21 cellular contexts compared by ENCODE assay signal in genomic region chr4:169485084-169485483, GRCh38.
DNase-seq lines count a peak whose midpoint lies in the region; ATAC-seq, FAIRE-seq and TF ChIP-seq lines count a peak whose summit lies in the region.
"Had no signal": no experiment of that assay in that cellular context is flagged by ENCODE, and none has a peak within 500 bp of the region (broad histone marks: within the 10 kb centered on the region; RNA-seq: fewer than 3 reads in every experiment).

No MANE protein-coding gene starts in this region.

- no peak overlapping the region for H4K91ac ChIP-seq in mesenchymal stem cell (ENCODE audit: low read length)

- no peak for ATAC-seq in HG03565 (IDR thresholded peaks at IDR 0.05; ENCODE audit: unreplicated experiment)
- no peak for ATAC-seq in stimulated activated effector memory CD8-positive, alpha-beta T cell treated with anti-CD3 and anti-CD28 coated beads, Interleukin-12 subunit alpha, Interleukin-12 subunit beta, amount 100 ng/mL, for 72 hours
- ATAC-seq: activated CD8-positive, alpha-beta memory T cell treated with anti-CD3 and anti-CD28 coated beads, Interleukin-2, amount 10 ng/mL, durations not matched to agents 7 days and 5 days; Right ventricle myocardium inferior had no signal

- H4K8ac ChIP-seq in mesenchymal stem cell (ENCODE audit: low read length) = no peak overlapping the region

- H3K27me3 ChIP-seq in bronchial epithelial cell (ENCODE audit: control insufficient read depth, insufficient read depth, low read length) (no peaks in the 10 kb centered on the region), mesenchymal stem cell (ENCODE audit: control insufficient read depth in 1 of 2, insufficient read depth in 1 of 2, low read length in 2 of 2) (no peaks in the 10 kb centered on the region)
- H3K27me3 ChIP-seq: brain microvascular endothelial cell, MG63, spleen had no signal

- H2BK15ac ChIP-seq in mesenchymal stem cell (ENCODE audit: low read depth, poor library complexity, severe bottlenecking) = no peak overlapping the region

- no peak overlapping the region for H2BK5ac ChIP-seq in mesenchymal stem cell (ENCODE audit: low read depth, low read length, poor library complexity, severe bottlenecking)

- H3K4me3 Mint-ChIP-seq in HFFc6 (no peak overlapping the region), chondrocyte (ENCODE audit: unreplicated experiment) (no peak overlapping the region)
- no peak overlapping the region for H3K4me3 Mint-ChIP-seq in activated T-helper 2 cell treated with anti-CD3 and anti-CD28 coated beads, Interferon-gamma antibody, Interleukin-2, Interleukin-4, amounts not matched to agents 10 μg/mL and 5 μg/mL and 100 μg/mL, durations not matched to agents 14 hours and 24 hours and 36 hours (ENCODE audit: low read depth)
- no peak overlapping the region for H3K4me3 Mint-ChIP-seq in stimulated activated effector memory CD8-positive, alpha-beta T cell treated with anti-CD3 and anti-CD28 coated beads, Interleukin-12 subunit alpha, Interleukin-12 subunit beta, amount 100 ng/mL, for 72 hours
- H3K4me3 Mint-ChIP-seq: activated CD8-positive, alpha-beta memory T cell treated with anti-CD3 and anti-CD28 coated beads, Interleukin-2, amount 10 ng/mL, durations not matched to agents 7 days and 5 days; activated naive CD8-positive, alpha-beta T cell; activated T-helper 1 cell treated with anti-CD3 and anti-CD28 coated beads, Interleukin-12 subunit alpha, Interleukin-12 subunit beta, Interleukin-2, Interleukin-4 antibody, amounts not matched to agents 30 ng/mL and 10 ng/mL and 1 ng/mL, durations not matched to agents 14 hours and 24 hours and 36 hours had no signal

- H3K9me3 ChIP-seq in mesenchymal stem cell (ENCODE audit: control insufficient read depth, low read length) = peaks cover 10% of the 10 kb centered on the region
- H3K9me3 ChIP-seq: MG63 had no signal

- H3K4me1 Mint-ChIP-seq in HFFc6 (ENCODE audit: low read depth) (peaks cover 18% of the 10 kb centered on the region), chondrocyte (ENCODE audit: low read depth) (peaks cover 6% of the 10 kb centered on the region)
- peaks cover 5% of the 10 kb centered on the region for H3K4me1 Mint-ChIP-seq in activated T-helper 2 cell treated with anti-CD3 and anti-CD28 coated beads, Interferon-gamma antibody, Interleukin-2, Interleukin-4, amounts not matched to agents 10 μg/mL and 5 μg/mL and 100 μg/mL, durations not matched to agents 14 hours and 24 hours and 36 hours (ENCODE audit: low read depth)
- H3K4me1 Mint-ChIP-seq in stimulated activated effector memory CD8-positive, alpha-beta T cell treated with anti-CD3 and anti-CD28 coated beads, Interleukin-12 subunit alpha, Interleukin-12 subunit beta, amount 100 ng/mL, for 72 hours = no peaks in the 10 kb centered on the region

- FAIRE-seq in bronchial epithelial cell (lab: Jason Lieb, UNC) = no peak

- H3K36me3 Mint-ChIP-seq in HFFc6 (ENCODE audit: low read depth) (peaks cover 24% of the 10 kb centered on the region), chondrocyte (ENCODE audit: low read depth) (peaks cover 13% of the 10 kb centered on the region)
- H3K36me3 Mint-ChIP-seq in activated T-helper 2 cell treated with anti-CD3 and anti-CD28 coated beads, Interferon-gamma antibody, Interleukin-2, Interleukin-4, amounts not matched to agents 10 μg/mL and 5 μg/mL and 100 μg/mL, durations not matched to agents 14 hours and 24 hours and 36 hours (ENCODE audit: low read depth) = no peaks in the 10 kb centered on the region
- H3K36me3 Mint-ChIP-seq in stimulated activated effector memory CD8-positive, alpha-beta T cell treated with anti-CD3 and anti-CD28 coated beads, Interleukin-12 subunit alpha, Interleukin-12 subunit beta, amount 100 ng/mL, for 72 hours = no peaks in the 10 kb centered on the region

- peak overlapping the region; percentile 32; the same call in 1 of the 2 replicates for H3K27ac Mint-ChIP-seq in HFFc6
- no peak overlapping the region for H3K27ac Mint-ChIP-seq in chondrocyte (ENCODE audit: unreplicated experiment)
- no peak overlapping the region for H3K27ac Mint-ChIP-seq in activated T-helper 2 cell treated with anti-CD3 and anti-CD28 coated beads, Interferon-gamma antibody, Interleukin-2, Interleukin-4, amounts not matched to agents 10 μg/mL and 5 μg/mL and 100 μg/mL, durations not matched to agents 14 hours and 24 hours and 36 hours
- H3K27ac Mint-ChIP-seq in stimulated activated effector memory CD8-positive, alpha-beta T cell treated with anti-CD3 and anti-CD28 coated beads, Interleukin-12 subunit alpha, Interleukin-12 subunit beta, amount 100 ng/mL, for 72 hours = no peak overlapping the region
- H3K27ac Mint-ChIP-seq: activated CD8-positive, alpha-beta memory T cell treated with anti-CD3 and anti-CD28 coated beads, Interleukin-2, amount 10 ng/mL, durations not matched to agents 7 days and 5 days; activated naive CD8-positive, alpha-beta T cell; activated T-helper 1 cell treated with anti-CD3 and anti-CD28 coated beads, Interleukin-12 subunit alpha, Interleukin-12 subunit beta, Interleukin-2, Interleukin-4 antibody, amounts not matched to agents 30 ng/mL and 10 ng/mL and 1 ng/mL, durations not matched to agents 14 hours and 24 hours and 36 hours had no signal

- H3K14ac ChIP-seq in mesenchymal stem cell (ENCODE audit: low read length in 2 of 2) = no peak overlapping the region

- peaks cover 2% of the 10 kb centered on the region for H3K79me1 ChIP-seq in mesenchymal stem cell (replicated peaks; ENCODE audit: low read length, poor library complexity, severe bottlenecking)

- no peak overlapping the region for H2AFZ ChIP-seq in mesenchymal stem cell (ENCODE audit: low read depth, low read length)

- DNase-seq in HFFc6 (peak; percentile 7), bronchial epithelial cell (ENCODE audit: low read depth) (peak; percentile 15), mesenchymal stem cell (peak; percentile 50), chondrocyte (ENCODE audit: low spot score) (no peak)
- no peak for DNase-seq in activated T-helper 2 cell treated with anti-CD3 and anti-CD28 coated beads, Interferon-gamma antibody, Interleukin-2, Interleukin-4, amounts not matched to agents 10 μg/mL and 5 μg/mL and 100 μg/mL, durations not matched to agents 14 hours and 24 hours and 36 hours (ENCODE audit: low spot score)
- DNase-seq in stimulated activated effector memory CD8-positive, alpha-beta T cell treated with anti-CD3 and anti-CD28 coated beads, Interleukin-12 subunit alpha, Interleukin-12 subunit beta, amount 100 ng/mL, for 72 hours (ENCODE audit: low spot score in 2 of 2) = no peak
- DNase-seq: activated CD4-positive, alpha-beta T cell treated with anti-CD3 and anti-CD28 coated beads for 48 hours; activated CD8-positive, alpha-beta memory T cell treated with anti-CD3 and anti-CD28 coated beads, Interleukin-2, amount 10 ng/mL, durations not matched to agents 7 days and 5 days; cortex of kidney; MG63; NCI-H1694; NCI-H2171 treated with DMSO at 0.1 percent for 48 hours; spleen; stimulated activated CD4-positive, alpha-beta T cell treated with anti-CD3 and anti-CD28 coated beads, Interleukin-4, amount 100 ng/mL, for 4 hours; SW 1271 had no signal

- H3K27me3 Mint-ChIP-seq in HFFc6 (ENCODE audit: insufficient read depth) (no peaks in the 10 kb centered on the region; the same call in 1 of the 2 replicates), chondrocyte (ENCODE audit: low read depth) (no peaks in the 10 kb centered on the region)
- no peaks in the 10 kb centered on the region for H3K27me3 Mint-ChIP-seq in activated T-helper 2 cell treated with anti-CD3 and anti-CD28 coated beads, Interferon-gamma antibody, Interleukin-2, Interleukin-4, amounts not matched to agents 10 μg/mL and 5 μg/mL and 100 μg/mL, durations not matched to agents 14 hours and 24 hours and 36 hours (ENCODE audit: low read depth)
- H3K27me3 Mint-ChIP-seq: activated CD8-positive, alpha-beta memory T cell treated with anti-CD3 and anti-CD28 coated beads, Interleukin-2, amount 10 ng/mL, durations not matched to agents 7 days and 5 days; activated naive CD8-positive, alpha-beta T cell had no signal

- peaks cover 1% of the 10 kb centered on the region for H3K4me1 ChIP-seq in mesenchymal stem cell (ENCODE audit: control insufficient read depth, insufficient read depth, low read depth, low read length)

- H3K4me3 ChIP-seq in bronchial epithelial cell (ENCODE audit: low read depth, low read length) (no peak overlapping the region), mesenchymal stem cell (ENCODE audit: insufficient read depth in 1 of 2, low read depth in 1 of 2, low read length in 2 of 2) (no peak overlapping the region)
- H3K4me3 ChIP-seq: MG63, spleen had no signal

- peak overlapping the region; percentile 36 for H3K27ac ChIP-seq in 22Rv1
- no peak overlapping the region for H3K27ac ChIP-seq in mesenchymal stem cell (ENCODE audit: low read length, poor library complexity, severe bottlenecking)
- H3K27ac ChIP-seq: brain microvascular endothelial cell, spleen had no signal

- no peak overlapping the region for H2AK5ac ChIP-seq in mesenchymal stem cell (ENCODE audit: low read length, severe bottlenecking)

- peak overlapping the region; percentile 23 for H3K9ac ChIP-seq in mesenchymal stem cell (ENCODE audit: low read length)

- no peak overlapping the region for H2BK120ac ChIP-seq in mesenchymal stem cell (ENCODE audit: low read depth, low read length)

- H3K9me3 Mint-ChIP-seq in HFFc6 = peaks cover 5% of the 10 kb centered on the region; the same call in 1 of the 2 replicates
- peaks cover 10% of the 10 kb centered on the region for H3K9me3 Mint-ChIP-seq in chondrocyte (ENCODE audit: low read depth)
- H3K9me3 Mint-ChIP-seq in activated T-helper 2 cell treated with anti-CD3 and anti-CD28 coated beads, Interferon-gamma antibody, Interleukin-2, Interleukin-4, amounts not matched to agents 10 μg/mL and 5 μg/mL and 100 μg/mL, durations not matched to agents 14 hours and 24 hours and 36 hours = no peaks in the 10 kb centered on the region
- H3K9me3 Mint-ChIP-seq in stimulated activated effector memory CD8-positive, alpha-beta T cell treated with anti-CD3 and anti-CD28 coated beads, Interleukin-12 subunit alpha, Interleukin-12 subunit beta, amount 100 ng/mL, for 72 hours = no peaks in the 10 kb centered on the region
- H3K9me3 Mint-ChIP-seq: activated T-helper 1 cell treated with anti-CD3 and anti-CD28 coated beads, Interleukin-12 subunit alpha, Interleukin-12 subunit beta, Interleukin-2, Interleukin-4 antibody, amounts not matched to agents 30 ng/mL and 10 ng/mL and 1 ng/mL, durations not matched to agents 14 hours and 24 hours and 36 hours had no signal

- TF ChIP-seq CTCF in 22Rv1 (IDR thresholded peaks at IDR 0.05) (no peak), HFFc6 (IDR thresholded peaks at IDR 0.05) (no peak), bronchial epithelial cell (IDR thresholded peaks at IDR 0.05; ENCODE audit: insufficient read depth, low read length, severe bottlenecking) (no peak), chondrocyte (IDR thresholded peaks at IDR 0.05) (no peak)

- H3K18ac ChIP-seq in mesenchymal stem cell (ENCODE audit: low read depth in 1 of 2, low read length in 2 of 2) = no peak overlapping the region

- no peak overlapping the region for H3K4me2 ChIP-seq in mesenchymal stem cell (ENCODE audit: low read length, poor library complexity, severe bottlenecking)

- no peak overlapping the region for H3K23ac ChIP-seq in mesenchymal stem cell (ENCODE audit: low read length in 2 of 2)

- intact Hi-C loops in activated T-helper 2 cell treated with anti-CD3 and anti-CD28 coated beads, Interferon-gamma antibody, Interleukin-2, Interleukin-4, amounts not matched to agents 10 μg/mL and 5 μg/mL and 100 μg/mL, durations not matched to agents 14 hours and 24 hours and 36 hours (cut with micrococcal nuclease) = loop anchor here (5.0 to 10.0 kb wide), 3 partner anchors 70 to 478 kb away; no protein-coding TSS in a partner anchor

- H3K4ac ChIP-seq in mesenchymal stem cell (ENCODE audit: low read depth in 1 of 2, low read length in 2 of 2) = no peak overlapping the region

- no peak overlapping the region for H2BK12ac ChIP-seq in mesenchymal stem cell (ENCODE audit: low read length in 2 of 2)

- no peaks in the 10 kb centered on the region for H3K36me3 ChIP-seq in bronchial epithelial cell (ENCODE audit: control insufficient read depth, insufficient read depth, low read length)
- peaks cover 0 to 10% of the 10 kb centered on the region in 2 experiments for H3K36me3 ChIP-seq in mesenchymal stem cell (ENCODE audit: control insufficient read depth in 1 of 2, insufficient read depth in 2 of 2, low read depth in 1 of 2, low read length in 2 of 2)
- H3K36me3 ChIP-seq: brain microvascular endothelial cell, MG63, spleen had no signal

Comparison
In these comparisons a context has a peak if more than half of its experiments do, and no peak if none do; other contexts are left out.
1. DNase-seq: peak in HFFc6 (single experiment), bronchial epithelial cell (single experiment) and mesenchymal stem cell (single experiment); none in chondrocyte (single experiment), activated T-helper 2 cell treated with anti-CD3 and anti-CD28 coated beads, Interferon-gamma antibody, Interleukin-2, Interleukin-4, amounts not matched to agents 10 μg/mL and 5 μg/mL and 100 μg/mL, durations not matched to agents 14 hours and 24 hours and 36 hours (single experiment) and stimulated activated effector memory CD8-positive, alpha-beta T cell treated with anti-CD3 and anti-CD28 coated beads, Interleukin-12 subunit alpha, Interleukin-12 subunit beta, amount 100 ng/mL, for 72 hours (0 of 2).